ENCODE assay signal across 14 cellular contexts in genomic region chrX:17395154-17395553, GRCh38. TPM values are rescaled to one million over a fixed set of nuclear protein-coding genes. Genes with fewer than 3 reads are reported as not detected.
A peak's percentile ranks its signal among the peaks of the same experiment; 100 is the strongest.
DNase-seq lines count a peak whose midpoint lies in the region; ATAC-seq and TF ChIP-seq lines count a peak whose summit lies in the region.
"Had no signal": no experiment of that assay in that cellular context is flagged by ENCODE, and none has a peak within 500 bp of the region (broad histone marks: within the 10 kb centered on the region; RNA-seq: fewer than 3 reads in every experiment).

No MANE protein-coding gene starts in this region.

- DNase-seq in adipocyte (ENCODE audit: low read depth) (peak; percentile 38), fibroblast of gingiva (ENCODE audit: low read depth) (peak; percentile 58), fibroblast of the conjunctiva (ENCODE audit: low read depth) (peak; percentile 49), lower lobe of right lung (no peak)
- no peak for DNase-seq in stimulated activated effector memory CD8-positive, alpha-beta T cell treated with anti-CD3 and anti-CD28 coated beads, Interleukin-12 subunit alpha, Interleukin-12 subunit beta, amount 100 ng/mL, for 72 hours (ENCODE audit: low spot score in 2 of 2)
- no peak for DNase-seq in CD8-positive, alpha-beta T cell
- DNase-seq: Calu3; CD4-positive, alpha-beta memory T cell; DMS79 treated with DMSO at 0.1 percent for 48 hours; GF-D8; H9 had no signal

- no peaks in the 10 kb centered on the region for H3K36me3 ChIP-seq in adipocyte (ENCODE audit: control insufficient read depth, insufficient read depth, low read length, severe bottlenecking)
- H3K36me3 ChIP-seq in CD8-positive, alpha-beta T cell (ENCODE audit: insufficient read depth, low read length) = no peaks in the 10 kb centered on the region
- no peaks in the 10 kb centered on the region for H3K36me3 ChIP-seq in lower lobe of right lung
- H3K36me3 ChIP-seq: BLaER1 had no signal

- TF ChIP-seq CTCF in CD8-positive, alpha-beta T cell (IDR thresholded peaks at IDR 0.05) = no peak
- TF ChIP-seq CTCF in lower lobe of right lung (IDR thresholded peaks at IDR 0.05) = no peak

- H3K4me1 ChIP-seq in adipocyte (ENCODE audit: control insufficient read depth, insufficient read depth, low read length) = no peaks in the 10 kb centered on the region
- H3K4me1 ChIP-seq in CD8-positive, alpha-beta T cell (ENCODE audit: insufficient read depth, low read length) = no peaks in the 10 kb centered on the region
- no peaks in the 10 kb centered on the region for H3K4me1 ChIP-seq in lower lobe of right lung
- H3K4me1 ChIP-seq: BLaER1 had no signal

- peaks cover 12% of the 10 kb centered on the region for H3K9me3 ChIP-seq in adipocyte (ENCODE audit: control insufficient read depth, low read length)
- no peaks in the 10 kb centered on the region for H3K9me3 ChIP-seq in CD8-positive, alpha-beta T cell (ENCODE audit: low read length)
- H3K9me3 ChIP-seq in lower lobe of right lung = no peaks in the 10 kb centered on the region

- POLR2A ChIA-PET in CD8-positive, alpha-beta T cell (lab: Charles Lee) = no interaction called here

- no peaks in the 10 kb centered on the region for H3K27me3 ChIP-seq in adipocyte (replicated peaks; ENCODE audit: control insufficient read depth, insufficient read depth, low read length)
- H3K27me3 ChIP-seq in CD8-positive, alpha-beta T cell (ENCODE audit: insufficient read depth, low read length) = no peaks in the 10 kb centered on the region
- no peaks in the 10 kb centered on the region for H3K27me3 ChIP-seq in lower lobe of right lung (ENCODE audit: low read depth)

- no peak overlapping the region for H3K9ac ChIP-seq in adipocyte (ENCODE audit: low read length)
- H3K9ac ChIP-seq: BLaER1 had no signal

- no peak for ATAC-seq in stimulated activated effector memory CD8-positive, alpha-beta T cell treated with anti-CD3 and anti-CD28 coated beads, Interleukin-12 subunit alpha, Interleukin-12 subunit beta, amount 100 ng/mL, for 72 hours
- no peak for ATAC-seq in CD8-positive, alpha-beta T cell
- no peak for ATAC-seq in lower lobe of right lung
- ATAC-seq in HG03565 (IDR thresholded peaks at IDR 0.05; ENCODE audit: unreplicated experiment) = no peak

- H3K4me3 ChIP-seq in adipocyte (ENCODE audit: low read length) (no peak overlapping the region), lower lobe of right lung (no peak overlapping the region)
- no peak overlapping the region for H3K4me3 ChIP-seq in CD8-positive, alpha-beta T cell (ENCODE audit: low read depth, low read length)
- H3K4me3 ChIP-seq: BLaER1 had no signal

- H3K9me3 Mint-ChIP-seq in stimulated activated effector memory CD8-positive, alpha-beta T cell treated with anti-CD3 and anti-CD28 coated beads, Interleukin-12 subunit alpha, Interleukin-12 subunit beta, amount 100 ng/mL, for 72 hours = no peaks in the 10 kb centered on the region
- H3K9me3 Mint-ChIP-seq in CD8-positive, alpha-beta T cell = no peaks in the 10 kb centered on the region

- no peak overlapping the region for H3K27ac ChIP-seq in CD8-positive, alpha-beta T cell (ENCODE audit: low read depth, low read length)
- no peak overlapping the region for H3K27ac ChIP-seq in lower lobe of right lung
- H3K27ac ChIP-seq: BLaER1 had no signal

- no peak overlapping the region for H3K4me3 Mint-ChIP-seq in stimulated activated effector memory CD8-positive, alpha-beta T cell treated with anti-CD3 and anti-CD28 coated beads, Interleukin-12 subunit alpha, Interleukin-12 subunit beta, amount 100 ng/mL, for 72 hours
- no peak overlapping the region for H3K4me3 Mint-ChIP-seq in CD8-positive, alpha-beta T cell
- H3K4me3 Mint-ChIP-seq: CD14-positive monocyte; CD4-positive, alpha-beta memory T cell; H9 had no signal

- intact Hi-C loops in CD8-positive, alpha-beta T cell (cut with DNase I, micrococcal nuclease) = no loop called here
- intact Hi-C loops in lower lobe of right lung (cut with DNase I) = no loop called here

- peaks cover 2% of the 10 kb centered on the region for H3K27me3 Mint-ChIP-seq in CD8-positive, alpha-beta T cell (ENCODE audit: low read depth)
- H3K27me3 Mint-ChIP-seq: CD4-positive, alpha-beta memory T cell had no signal

- no peaks in the 10 kb centered on the region for H3K36me3 Mint-ChIP-seq in stimulated activated effector memory CD8-positive, alpha-beta T cell treated with anti-CD3 and anti-CD28 coated beads, Interleukin-12 subunit alpha, Interleukin-12 subunit beta, amount 100 ng/mL, for 72 hours
- no peaks in the 10 kb centered on the region for H3K36me3 Mint-ChIP-seq in CD8-positive, alpha-beta T cell
- H3K36me3 Mint-ChIP-seq: CD14-positive monocyte; CD4-positive, alpha-beta memory T cell had no signal

- H3K4me1 Mint-ChIP-seq in stimulated activated effector memory CD8-positive, alpha-beta T cell treated with anti-CD3 and anti-CD28 coated beads, Interleukin-12 subunit alpha, Interleukin-12 subunit beta, amount 100 ng/mL, for 72 hours = no peaks in the 10 kb centered on the region
- no peaks in the 10 kb centered on the region for H3K4me1 Mint-ChIP-seq in CD8-positive, alpha-beta T cell (ENCODE audit: low read depth)
- H3K4me1 Mint-ChIP-seq: CD14-positive monocyte; CD4-positive, alpha-beta memory T cell had no signal

- no peak overlapping the region for H3K27ac Mint-ChIP-seq in stimulated activated effector memory CD8-positive, alpha-beta T cell treated with anti-CD3 and anti-CD28 coated beads, Interleukin-12 subunit alpha, Interleukin-12 subunit beta, amount 100 ng/mL, for 72 hours
- H3K27ac Mint-ChIP-seq in CD8-positive, alpha-beta T cell = no peak overlapping the region
- H3K27ac Mint-ChIP-seq: CD14-positive monocyte; CD4-positive, alpha-beta memory T cell had no signal

- CTCF ChIA-PET in CD8-positive, alpha-beta T cell (lab: Charles Lee) = no interaction called here

RNA-seq across cellular contexts. Expression of gene NHS, which starts 20.2 kb away (rescaled TPM):
- under 1 TPM; 0.03 to 0.14 TPM for total RNA-seq in CD8-positive, alpha-beta T cell
- total RNA-seq in lower lobe of right lung = 2.7 TPM

Comparison
In these comparisons a context has a peak if more than half of its experiments do, and no peak if none do; other contexts are left out.
1. DNase-seq: peak in adipocyte (single experiment), fibroblast of gingiva (single experiment) and fibroblast of the conjunctiva (single experiment); none in stimulated activated effector memory CD8-positive, alpha-beta T cell treated with anti-CD3 and anti-CD28 coated beads, Interleukin-12 subunit alpha, Interleukin-12 subunit beta, amount 100 ng/mL, for 72 hours (0 of 2), CD8-positive, alpha-beta T cell (0 of 7) and lower lobe of right lung (single experiment).